Comparison of ENCODE assay signal across 8 cellular contexts in genomic region chr15:82952156-82953081, GRCh38. TPM values are rescaled to one million over a fixed set of nuclear protein-coding genes. Genes with fewer than 3 reads are reported as not detected.
A peak's percentile ranks its signal among the peaks of the same experiment; 100 is the strongest.
DNase-seq lines count a peak whose midpoint lies in the region; ATAC-seq and TF ChIP-seq lines count a peak whose summit lies in the region.

HOMER2 (minus strand) TSS chr15:82952720; CDS start chr15:82952535, 185 bp downstream.

- H3K36me3 Mint-ChIP-seq in activated T-helper 17 cell treated with anti-CD3 and anti-CD28 coated beads, Interleukin-2, amount 50 U/mL, for 72 hours (ENCODE audit: low read depth), result no peaks in the 10 kb centered on the region

- H3K36me3 ChIP-seq in cardiac muscle cell (no peaks in the 10 kb centered on the region), ovary (no peaks in the 10 kb centered on the region)

- H3K4me3 ChIP-seq in LNCaP clone FGC (ENCODE audit: low read depth, low read length) (peak within 1 kb of the TSS; percentile 78), cardiac muscle cell (peak within 1 kb of the TSS; percentile 89), ovary (peak within 1 kb of the TSS; percentile 31)

- peak; percentile 1 for DNase-seq in NCI-H1092 treated with DMSO at 0.1 percent for 48 hours (lab: John Stamatoyannopoulos, UW)
- DNase-seq in NCI-H1092 (lab: John Stamatoyannopoulos, UW), result no peak
- DNase-seq in LNCaP clone FGC (ENCODE audit: low read depth), result no peak
- peak; percentile 24 to 71 for DNase-seq in cardiac muscle cell (ENCODE audit: low read depth in 1 of 2, low spot score in 1 of 2)
- peak in 4 of 5 donors; percentile 27 to 50 (median 40) for DNase-seq in ovary
- DNase-seq in LoVo (ENCODE audit: low spot score), result no peak

- no peak within 1 kb of the TSS for H3K27ac Mint-ChIP-seq in activated T-helper 17 cell treated with anti-CD3 and anti-CD28 coated beads, Interleukin-2, amount 50 U/mL, for 72 hours

- no peak for TF ChIP-seq POLR2A in ovary (IDR thresholded peaks at IDR 0.05)

- H3K4me1 ChIP-seq in cardiac muscle cell (ENCODE audit: low read depth) (no peaks in the 10 kb centered on the region), ovary (ENCODE audit: insufficient read depth) (no peaks in the 10 kb centered on the region)

- peaks cover 3% of the 10 kb centered on the region for H3K27me3 Mint-ChIP-seq in activated T-helper 17 cell treated with anti-CD3 and anti-CD28 coated beads, Interleukin-2, amount 50 U/mL, for 72 hours

- no peak for TF ChIP-seq EP300 in ovary (IDR thresholded peaks at IDR 0.05)

- no peak within 1 kb of the TSS for H3K4me3 Mint-ChIP-seq in activated T-helper 17 cell treated with anti-CD3 and anti-CD28 coated beads, Interleukin-2, amount 50 U/mL, for 72 hours

- H3K9me3 ChIP-seq in cardiac muscle cell (ENCODE audit: low read depth) (no peaks in the 10 kb centered on the region), ovary (no peaks in the 10 kb centered on the region)

- H3K27ac ChIP-seq in cardiac muscle cell, result no peak within 1 kb of the TSS
- no peak within 1 kb of the TSS for H3K27ac ChIP-seq in ovary

- H3K9me3 Mint-ChIP-seq in activated T-helper 17 cell treated with anti-CD3 and anti-CD28 coated beads, Interleukin-2, amount 50 U/mL, for 72 hours, result no peaks in the 10 kb centered on the region

- WGBS in ovary, 3 donors, result 0 to 1% (median 1%) methylated on average over 53 to 119 of the region's 119 CpGs

- ATAC-seq in activated T-helper 17 cell treated with anti-CD3 and anti-CD28 coated beads, Interleukin-2, amount 50 U/mL, for 72 hours (replicated peaks), result peak; percentile 30
- ATAC-seq in GM18909 (IDR thresholded peaks at IDR 0.05; ENCODE audit: poor library complexity, unreplicated experiment), result no peak

- H3K27me3 ChIP-seq in cardiac muscle cell (peaks cover 26% of the 10 kb centered on the region), ovary (no peaks in the 10 kb centered on the region)

- intact Hi-C loops in ovary (cut with DNase I), result no loop called here

- H3K4me1 Mint-ChIP-seq in activated T-helper 17 cell treated with anti-CD3 and anti-CD28 coated beads, Interleukin-2, amount 50 U/mL, for 72 hours, result no peaks in the 10 kb centered on the region

- TF ChIP-seq CTCF in LNCaP clone FGC (IDR thresholded peaks at IDR 0.05; ENCODE audit: control insufficient read depth, extremely low read depth, insufficient read depth) (no peak), cardiac muscle cell (IDR thresholded peaks at IDR 0.05; ENCODE audit: low read depth, low read length) (no peak), ovary (IDR thresholded peaks at IDR 0.05) (no peak)

RNA-seq across cellular contexts. Expression of gene HOMER2, which starts in this region (rescaled TPM):
- total RNA-seq in activated T-helper 17 cell treated with anti-CD3 and anti-CD28 coated beads, Interleukin-2, amount 50 U/mL, for 72 hours, result 1 to 10 TPM; 6.2 to 8.7 TPM
- total RNA-seq in cardiac muscle cell (52.4 and 54.5 TPM in 2 replicates), ovary (10 to 100 TPM in 5 of 7 donors, 1 to 10 TPM in 2; 3.0 to 60.8 (median 15.4) TPM)
- polyA plus RNA-seq in cardiac muscle cell (24.4 and 27.3 TPM in 2 replicates), ovary (1 to 10 TPM; 3.5 to 6.4 TPM)

Comparison
In these comparisons a context has a peak if more than half of its experiments do, and no peak if none do; other contexts are left out.
1. DNase-seq: peak in NCI-H1092 treated with DMSO at 0.1 percent for 48 hours (single experiment), cardiac muscle cell (2 of 2) and ovary (4 of 5); none in NCI-H1092 (single experiment), LNCaP clone FGC (single experiment) and LoVo (single experiment).
2. H3K4me3 ChIP-seq: peak in every context shown above with its lines; median percentile 89 in cardiac muscle cell; 78 in LNCaP clone FGC; 31 in ovary.